8 cellular contexts compared by ENCODE assay signal in genomic region chr9:125538092-125538473, GRCh38.
DNase-seq lines count a peak whose midpoint lies in the region; ATAC-seq, FAIRE-seq and TF ChIP-seq lines count a peak whose summit lies in the region.

No MANE protein-coding gene starts in this region.

- peaks cover 7% of the 10 kb centered on the region for H3K4me1 ChIP-seq in prostate gland (replicated peaks)

- DNase-seq in NCI-H446 treated with DMSO at 0.1 percent for 48 hours (lab: John Stamatoyannopoulos, UW) (peak; percentile 36), epithelial cell of esophagus (ENCODE audit: low read depth) (peak; percentile 97), prostate gland (ENCODE audit: low spot score) (peak; percentile 79), D721Med (ENCODE audit: insufficient read length, low spot score) (no peak), 8988T (no peak)

- H3K27me3 ChIP-seq in prostate gland (replicated peaks; ENCODE audit: insufficient read depth) = no peaks in the 10 kb centered on the region

- TF ChIP-seq POLR2A in prostate gland (IDR thresholded peaks at IDR 0.05) = no peak

- ATAC-seq in GM18868 (IDR thresholded peaks at IDR 0.05; ENCODE audit: unreplicated experiment) (peak; percentile 66), GM21447 (IDR thresholded peaks at IDR 0.05; ENCODE audit: unreplicated experiment) (no peak), GM19452 (IDR thresholded peaks at IDR 0.05; ENCODE audit: unreplicated experiment) (no peak)

- intact Hi-C loops in prostate gland (cut with DNase I) = no loop called here

- FAIRE-seq in D721Med (lab: Jason Lieb, UNC) = no peak

- TF ChIP-seq CTCF in epithelial cell of esophagus (IDR thresholded peaks at IDR 0.05; ENCODE audit: insufficient read depth, low read depth, low read length, missing control alignments) (no peak), prostate gland (IDR thresholded peaks at IDR 0.05) (no peak), D721Med (IDR thresholded peaks at IDR 0.05; ENCODE audit: insufficient read depth, missing control alignments) (no peak)

- 15% methylated on average over 2 of the region's 2 CpGs for WGBS in prostate gland

- H3K4me3 ChIP-seq in epithelial cell of esophagus (ENCODE audit: low read length) (no peak overlapping the region), prostate gland (no peak overlapping the region)

- no peaks in the 10 kb centered on the region for H3K9me3 ChIP-seq in prostate gland

- no peaks in the 10 kb centered on the region for H3K36me3 ChIP-seq in prostate gland

- peak overlapping the region in 1 of 2 donors; percentile 4 for H3K27ac ChIP-seq in prostate gland

Comparison
In these comparisons a context has a peak if more than half of its experiments do, and no peak if none do; other contexts are left out.
1. DNase-seq: peak in NCI-H446 treated with DMSO at 0.1 percent for 48 hours (single experiment), epithelial cell of esophagus (single experiment) and prostate gland (single experiment); none in D721Med (single experiment) and 8988T (single experiment).